17 cellular contexts compared by ENCODE assay signal in the genomic region with DNA sequence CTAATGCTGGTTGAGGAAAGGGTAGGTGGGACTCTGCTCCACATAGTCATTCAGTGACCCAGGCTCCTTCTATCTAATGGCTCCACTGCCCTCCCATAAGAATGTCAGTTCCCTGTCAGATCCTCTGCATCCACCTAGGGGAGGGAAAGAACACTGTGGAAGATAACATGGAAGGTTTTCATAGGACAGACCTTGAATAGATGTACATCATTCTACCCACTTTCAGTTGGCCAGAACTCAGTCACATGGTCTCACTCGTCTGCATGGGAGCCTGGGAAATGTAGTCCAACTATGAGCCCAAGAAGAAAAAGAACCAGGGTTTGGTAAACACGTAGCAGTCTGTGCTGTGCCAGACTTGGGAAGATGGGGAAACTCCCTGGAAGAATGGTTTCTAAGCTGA. TPM values are rescaled to one million over a fixed set of nuclear protein-coding genes. Genes with fewer than 3 reads are reported as not detected.
DNase-seq lines count a peak whose midpoint lies in the region; ATAC-seq and TF ChIP-seq lines count a peak whose summit lies in the region.
"Had no signal": no experiment of that assay in that cellular context is flagged by ENCODE, and none has a peak within 500 bp of the region (broad histone marks: within the 10 kb centered on the region; RNA-seq: fewer than 3 reads in every experiment).

No MANE protein-coding gene starts in this region.

- H3K36me3 Mint-ChIP-seq in osteocyte (ENCODE audit: unreplicated experiment) = no peaks in the 10 kb centered on the region

- POLR2A ChIA-PET in OCI-LY7 (lab: Charles Lee) = no interaction called here

- no peaks in the 10 kb centered on the region for H3K9me3 Mint-ChIP-seq in osteocyte (ENCODE audit: unreplicated experiment)

- CTCF ChIA-PET in OCI-LY7 (lab: Charles Lee; ENCODE audit: unreplicated experiment) = no interaction called here

- no peak overlapping the region for H3K4me2 ChIP-seq in OCI-LY7 (ENCODE audit: low read length)
- H3K4me2 ChIP-seq: BLaER1, hepatocyte had no signal

- TF ChIP-seq CTCF in OCI-LY7 (conservative IDR thresholded peaks at IDR 0.05; ENCODE audit: low read length) = no peak
- TF ChIP-seq CTCF in osteocyte (IDR thresholded peaks at IDR 0.05) = no peak

- H3K4me1 Mint-ChIP-seq in osteocyte (ENCODE audit: unreplicated experiment) = no peaks in the 10 kb centered on the region
- H3K4me1 Mint-ChIP-seq: naive B cell had no signal

- no peak overlapping the region for H3K4me3 ChIP-seq in OCI-LY7 (ENCODE audit: low read depth, low read length, poor library complexity, severe bottlenecking)
- H3K4me3 ChIP-seq: BLaER1, hepatocyte, left lung, vagina had no signal

- H3K27ac Mint-ChIP-seq in osteocyte (ENCODE audit: unreplicated experiment) = no peak overlapping the region

- no peaks in the 10 kb centered on the region for H3K9me2 ChIP-seq in OCI-LY7 (ENCODE audit: insufficient read depth, low read length)

- no TSS peak for BruUV-seq in OCI-LY7 (replicated peaks; lab: Mats Ljungman, UMichigan)

- H3K4me3 Mint-ChIP-seq in osteocyte (ENCODE audit: unreplicated experiment) = no peak overlapping the region
- H3K4me3 Mint-ChIP-seq: naive B cell had no signal

- H3K79me2 ChIP-seq in OCI-LY7 (ENCODE audit: insufficient read depth, low read depth, low read length) = no peaks in the 10 kb centered on the region
- H3K79me2 ChIP-seq: hepatocyte had no signal

- ATAC-seq in esophagus mucosa = peak; percentile 15
- ATAC-seq in HG03378 (IDR thresholded peaks at IDR 0.05; ENCODE audit: unreplicated experiment) = no peak

- no peaks in the 10 kb centered on the region for H3K36me3 ChIP-seq in OCI-LY7 (ENCODE audit: insufficient read depth, low read length)
- H3K36me3 ChIP-seq: BLaER1, left lung, vagina had no signal

- H3K27ac ChIP-seq in OCI-LY7 (ENCODE audit: low read depth, low read length, poor library complexity, severe bottlenecking) = no peak overlapping the region
- H3K27ac ChIP-seq: BLaER1, hepatocyte, left lung, vagina had no signal

- peaks cover 3% of the 10 kb centered on the region for H3K27me3 Mint-ChIP-seq in osteocyte (ENCODE audit: unreplicated experiment)

- no peaks in the 10 kb centered on the region for H3K4me1 ChIP-seq in OCI-LY7 (ENCODE audit: insufficient read depth, low read length, poor library complexity, severe bottlenecking)
- H3K4me1 ChIP-seq: left lung had no signal

- no peaks in the 10 kb centered on the region for H4K20me1 ChIP-seq in OCI-LY7 (ENCODE audit: insufficient read depth, low read length)
- H4K20me1 ChIP-seq: BLaER1 had no signal

- H2AFZ ChIP-seq in OCI-LY7 (ENCODE audit: low read length) = peak overlapping the region; percentile 18; the same call in 1 of the 2 replicates
- H2AFZ ChIP-seq: hepatocyte had no signal

- DNase-seq in EH (ENCODE audit: low read depth) (peak; percentile 5), HT-29 (ENCODE audit: low spot score) (peak; percentile 14), OCI-LY7 (ENCODE audit: low spot score) (no peak), osteocyte (ENCODE audit: extremely low spot score, unreplicated experiment) (no peak), cerebellar cortex (ENCODE audit: low spot score) (no peak)
- DNase-seq: EL, Kasumi-1, left lung, naive B cell, NCI-H1694 treated with DMSO at 0.1 percent for 48 hours had no signal

- H3K9me3 ChIP-seq in OCI-LY7 (ENCODE audit: low read length) = 0 out of 2 replicates have a peak, but pooled peaks cover 5% of the 10 kb centered on the region
- H3K9me3 ChIP-seq: BLaER1, vagina had no signal

- intact Hi-C loops in OCI-LY7 (cut with micrococcal nuclease; ENCODE audit: unreplicated experiment) = no loop called here

RNA-seq across cellular contexts. Expression of a gene that starts 27.1 kb away (rescaled TPM):
- total RNA-seq in HT-29 (2014; rRNA removed; shearing (Covaris generic)) = not detected in 2 replicates
- total RNA-seq in OCI-LY7 (2014; rRNA removed; shearing (Covaris generic)) = not detected in 2 replicates
- total RNA-seq in OCI-LY7 (2022) (0.23 and 0.52 TPM in 2 replicates), esophagus mucosa (68.1 TPM), osteocyte (not detected in 2 replicates)
- total RNA-seq: fibroblast of lung, pulmonary artery endothelial cell had no signal

Comparison
In these comparisons a context has a peak if more than half of its experiments do, and no peak if none do; other contexts are left out.
1. DNase-seq: peak in EH (single experiment) and HT-29 (single experiment); none in OCI-LY7 (single experiment), osteocyte (single experiment) and cerebellar cortex (single experiment).
2. RNA of a gene that starts 27.1 kb away (total RNA-seq): 68.1 TPM in esophagus mucosa (single experiment); 0.23 to 0.52 TPM in OCI-LY7, not detected in HT-29 and not detected in osteocyte; every median in the first group is over 10 times any median in the second.